Comparison of ENCODE assay signal across 1 cellular context in genomic region chr4:127632420-127633403, GRCh38.
TF ChIP-seq lines count a peak whose summit lies in the region.

Gene INTU, plus strand, starts transcription at chr4:127632957. Its CDS starts 78 bp downstream, at chr4:127633035.

TF ChIP-seq in SK-N-SH, 30 proteins besides CTCF, POLR2A, EP300 and RAD21 (continued from another document):
- TF ChIP-seq, protein P1, sequence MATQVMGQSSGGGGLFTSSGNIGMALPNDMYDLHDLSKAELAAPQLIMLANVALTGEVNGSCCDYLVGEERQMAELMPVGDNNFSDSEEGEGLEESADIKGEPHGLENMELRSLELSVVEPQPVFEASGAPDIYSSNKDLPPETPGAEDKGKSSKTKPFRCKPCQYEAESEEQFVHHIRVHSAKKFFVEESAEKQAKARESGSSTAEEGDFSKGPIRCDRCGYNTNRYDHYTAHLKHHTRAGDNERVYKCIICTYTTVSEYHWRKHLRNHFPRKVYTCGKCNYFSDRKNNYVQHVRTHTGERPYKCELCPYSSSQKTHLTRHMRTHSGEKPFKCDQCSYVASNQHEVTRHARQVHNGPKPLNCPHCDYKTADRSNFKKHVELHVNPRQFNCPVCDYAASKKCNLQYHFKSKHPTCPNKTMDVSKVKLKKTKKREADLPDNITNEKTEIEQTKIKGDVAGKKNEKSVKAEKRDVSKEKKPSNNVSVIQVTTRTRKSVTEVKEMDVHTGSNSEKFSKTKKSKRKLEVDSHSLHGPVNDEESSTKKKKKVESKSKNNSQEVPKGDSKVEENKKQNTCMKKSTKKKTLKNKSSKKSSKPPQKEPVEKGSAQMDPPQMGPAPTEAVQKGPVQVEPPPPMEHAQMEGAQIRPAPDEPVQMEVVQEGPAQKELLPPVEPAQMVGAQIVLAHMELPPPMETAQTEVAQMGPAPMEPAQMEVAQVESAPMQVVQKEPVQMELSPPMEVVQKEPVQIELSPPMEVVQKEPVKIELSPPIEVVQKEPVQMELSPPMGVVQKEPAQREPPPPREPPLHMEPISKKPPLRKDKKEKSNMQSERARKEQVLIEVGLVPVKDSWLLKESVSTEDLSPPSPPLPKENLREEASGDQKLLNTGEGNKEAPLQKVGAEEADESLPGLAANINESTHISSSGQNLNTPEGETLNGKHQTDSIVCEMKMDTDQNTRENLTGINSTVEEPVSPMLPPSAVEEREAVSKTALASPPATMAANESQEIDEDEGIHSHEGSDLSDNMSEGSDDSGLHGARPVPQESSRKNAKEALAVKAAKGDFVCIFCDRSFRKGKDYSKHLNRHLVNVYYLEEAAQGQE (IDR thresholded peaks at IDR 0.05; ENCODE audit: low read depth, low read length) = no peak
- no peak for TF ChIP-seq EZH2phosphoT487 (IDR thresholded peaks at IDR 0.05; ENCODE audit: borderline replicate concordance, low read depth)
- no peak for TF ChIP-seq GABPA (IDR thresholded peaks at IDR 0.05; ENCODE audit: low read depth)
- TF ChIP-seq SIN3A (IDR thresholded peaks at IDR 0.05; ENCODE audit: borderline replicate concordance, low read depth, low read length) = peak; percentile 76
- peak; percentile 95 for TF ChIP-seq USF1 (IDR thresholded peaks at IDR 0.05; ENCODE audit: borderline replicate concordance, low read depth)
